8 cellular contexts compared by ENCODE assay signal in the genomic region with DNA sequence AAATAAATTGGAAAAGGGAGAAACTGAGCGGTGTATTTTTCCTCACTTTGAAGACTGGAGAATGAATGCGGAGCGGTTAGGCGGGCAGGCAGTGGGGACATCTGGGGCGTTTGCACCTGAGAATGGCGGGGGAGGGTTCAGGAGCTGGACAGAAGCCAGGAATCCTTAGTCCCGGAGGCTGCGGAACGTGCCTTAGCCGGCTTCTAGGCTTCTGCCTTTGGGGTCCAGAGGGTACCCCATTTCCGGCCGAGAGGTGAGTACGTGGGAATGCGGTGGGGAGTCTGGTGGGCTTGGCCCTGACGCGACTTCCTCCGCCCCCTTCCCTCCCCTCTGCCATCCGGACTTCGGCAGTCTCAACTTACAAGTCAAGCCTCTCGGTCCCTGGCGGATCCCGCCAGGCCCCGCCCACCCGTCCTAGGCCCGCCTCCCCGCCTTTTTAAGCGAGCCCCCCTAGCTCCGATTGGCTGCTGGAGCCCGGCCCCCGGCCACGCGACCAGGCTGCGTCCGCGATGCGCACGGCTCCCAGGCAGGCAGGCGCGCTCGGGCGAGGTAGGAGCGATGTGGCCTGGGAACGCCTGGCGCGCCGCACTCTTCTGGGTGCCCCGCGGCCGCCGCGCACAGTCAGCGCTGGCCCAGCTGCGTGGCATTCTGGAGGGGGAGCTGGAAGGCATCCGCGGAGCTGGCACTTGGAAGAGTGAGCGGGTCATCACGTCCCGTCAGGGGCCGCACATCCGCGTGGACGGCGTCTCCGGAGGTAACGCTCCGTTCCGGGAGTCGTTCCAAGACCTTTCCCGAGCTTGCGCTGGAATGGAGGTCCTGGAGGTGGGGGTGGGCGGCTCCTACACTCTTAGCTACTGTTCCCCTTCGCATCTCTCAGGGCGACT. TPM values are rescaled to one million over a fixed set of nuclear protein-coding genes. Genes with fewer than 3 reads are reported as not detected.
A peak's percentile ranks its signal among the peaks of the same experiment; 100 is the strongest.
DNase-seq lines count a peak whose midpoint lies in the region; ATAC-seq, FAIRE-seq and TF ChIP-seq lines count a peak whose summit lies in the region.

A gene (plus strand): TSS at position 525 of the 884 bp plus-strand sequence. CDS start 34 bp downstream, at position 559.

- CTCF ChIA-PET in CD8-positive, alpha-beta memory T cell (lab: Charles Lee) = interaction anchor here (0.6 to 3.8 kb wide), 5 partner anchors 8 to 285 kb away, joined by 3 to 46 read pairs (median 4); no protein-coding TSS in a partner anchor
- CTCF ChIA-PET in OCI-LY7 (lab: Charles Lee; ENCODE audit: unreplicated experiment) = no interaction called here

- H3K9me3 ChIP-seq in CD8-positive, alpha-beta memory T cell (ENCODE audit: low read length) = no peaks in the 10 kb centered on the region
- H3K9me3 ChIP-seq in OCI-LY7 (ENCODE audit: low read length) = no peaks in the 10 kb centered on the region

- H3K4me1 Mint-ChIP-seq in CD8-positive, alpha-beta memory T cell = peaks cover 31 to 54% (median 36%) of the 10 kb centered on the region in 3 donors
- H3K4me1 Mint-ChIP-seq in mesothelial cell of epicardium = peaks cover 44% of the 10 kb centered on the region

- H3K27ac Mint-ChIP-seq in CD8-positive, alpha-beta memory T cell = peak within 1 kb of the TSS in 2 of 8 donors; percentile 5 to 59
- H3K27ac Mint-ChIP-seq in mesothelial cell of epicardium = peak within 1 kb of the TSS; percentile 88

- peak within 1 kb of the TSS; percentile 66 to 89 (median 73) for H3K4me3 Mint-ChIP-seq in CD8-positive, alpha-beta memory T cell
- H3K4me3 Mint-ChIP-seq in mesothelial cell of epicardium = peak within 1 kb of the TSS; percentile 80

- H3K36me3 ChIP-seq in CD8-positive, alpha-beta memory T cell (ENCODE audit: insufficient read depth, low read length) = no peaks in the 10 kb centered on the region
- H3K36me3 ChIP-seq in OCI-LY7 (ENCODE audit: insufficient read depth, low read length) = no peaks in the 10 kb centered on the region

- no peaks in the 10 kb centered on the region for H4K20me1 ChIP-seq in OCI-LY7 (ENCODE audit: insufficient read depth, low read length)

- peak; percentile 75 to 85 (median 81) for DNase-seq in CD8-positive, alpha-beta memory T cell
- DNase-seq in HUDEP-2 (lab: John Stamatoyannopoulos, UW; ENCODE audit: unreplicated experiment in 76 of 76) (peak in 74 of 76 experiments; percentile 53 to 95 (median 91)), OCI-LY7 (ENCODE audit: low spot score) (peak; percentile 95), mesothelial cell of epicardium (ENCODE audit: low spot score in 2 of 2, unreplicated experiment in 2 of 2) (peak; percentile 93 to 96)
- peak; percentile 85 for DNase-seq in activated CD8-positive, alpha-beta memory T cell treated with anti-CD3 and anti-CD28 coated beads, Interleukin-2, amount 50 U/mL, for 4 hours
- peak; percentile 81 for DNase-seq in stimulated activated CD8-positive, alpha-beta memory T cell treated with anti-CD3 and anti-CD28 coated beads, Interleukin-15, amount 100 ng/mL, for 24 hours (ENCODE audit: low read depth)

- no peaks in the 10 kb centered on the region for H3K79me2 ChIP-seq in OCI-LY7 (ENCODE audit: insufficient read depth, low read depth, low read length)

- intact Hi-C loops in OCI-LY7 (cut with micrococcal nuclease; ENCODE audit: unreplicated experiment) = loop anchor here (2.0 to 5.0 kb wide), 2 partner anchors 31 to 60 kb away; no protein-coding TSS in a partner anchor

- peaks cover 52% of the 10 kb centered on the region for H3K27me3 ChIP-seq in CD8-positive, alpha-beta memory T cell (ENCODE audit: insufficient read depth, low read length, poor library complexity, severe bottlenecking)

- H3K9me2 ChIP-seq in OCI-LY7 (ENCODE audit: insufficient read depth, low read length) = no peaks in the 10 kb centered on the region

- peak within 1 kb of the TSS; percentile 89 for H3K4me2 ChIP-seq in OCI-LY7 (ENCODE audit: low read length)

- peaks cover 43% of the 10 kb centered on the region for H3K4me1 ChIP-seq in CD8-positive, alpha-beta memory T cell (ENCODE audit: insufficient read depth, low read length)
- peaks cover 17% of the 10 kb centered on the region for H3K4me1 ChIP-seq in OCI-LY7 (ENCODE audit: insufficient read depth, low read length, poor library complexity, severe bottlenecking)

- peak within 1 kb of the TSS; percentile 64 for H3K27ac ChIP-seq in CD8-positive, alpha-beta memory T cell (ENCODE audit: low read depth, low read length)
- no peak within 1 kb of the TSS for H3K27ac ChIP-seq in OCI-LY7 (ENCODE audit: low read depth, low read length, poor library complexity, severe bottlenecking)

- no peaks in the 10 kb centered on the region for H3K9me3 Mint-ChIP-seq in CD8-positive, alpha-beta memory T cell
- no peaks in the 10 kb centered on the region for H3K9me3 Mint-ChIP-seq in mesothelial cell of epicardium

- POLR2A ChIA-PET in CD8-positive, alpha-beta memory T cell (lab: Charles Lee) = interaction anchor here (0.6 to 1.2 kb wide), 5 partner anchors 15 to 1683 kb away, joined by 3 to 8 read pairs (median 4); a partner anchor contains a TSS
- POLR2A ChIA-PET in OCI-LY7 (lab: Charles Lee) = interaction anchor here (0.6 to 1.2 kb wide), 9 partner anchors 15 to 719 kb away, joined by 3 to 7 read pairs (median 3); no protein-coding TSS in a partner anchor

- no peaks in the 10 kb centered on the region for H3K36me3 Mint-ChIP-seq in CD8-positive, alpha-beta memory T cell
- H3K36me3 Mint-ChIP-seq in mesothelial cell of epicardium = peaks cover 1% of the 10 kb centered on the region

- no TSS peak for BruUV-seq in OCI-LY7 (replicated peaks; lab: Mats Ljungman, UMichigan)

- H3K27me3 Mint-ChIP-seq in CD8-positive, alpha-beta memory T cell = peaks cover 67 to 70% of the 10 kb centered on the region in 2 donors
- H3K27me3 Mint-ChIP-seq in mesothelial cell of epicardium (ENCODE audit: low read depth) = no peaks in the 10 kb centered on the region

- TF ChIP-seq CTCF in OCI-LY7 (conservative IDR thresholded peaks at IDR 0.05; ENCODE audit: low read length) (no peak), mesothelial cell of epicardium (IDR thresholded peaks at IDR 0.05; ENCODE audit: unreplicated experiment) (no peak)

- H2AFZ ChIP-seq in OCI-LY7 (ENCODE audit: low read length) = peak within 1 kb of the TSS; percentile 81

- peak; percentile 18 for FAIRE-seq in endometrium (lab: Jason Lieb, UNC)

- ATAC-seq in GM21360 (IDR thresholded peaks at IDR 0.05; ENCODE audit: unreplicated experiment) = peak; percentile 83

- peak within 1 kb of the TSS; percentile 70 for H3K4me3 ChIP-seq in CD8-positive, alpha-beta memory T cell (ENCODE audit: low read length)
- peak within 1 kb of the TSS; percentile 72 for H3K4me3 ChIP-seq in OCI-LY7 (ENCODE audit: low read depth, low read length, poor library complexity, severe bottlenecking)

RNA-seq across cellular contexts. Expression of the gene that starts here (rescaled TPM):
- 10 to 100 TPM in 1 of 2 experiments, 1 to 10 TPM in 1; 9.3 to 10.0 TPM for total RNA-seq in CD8-positive, alpha-beta memory T cell
- 1.6 TPM for polyA plus RNA-seq in CD8-positive, alpha-beta memory T cell
- 14.6 and 20.6 TPM in 2 replicates for total RNA-seq in OCI-LY7 (2014; rRNA removed; shearing (Covaris generic))
- 17.3 and 21.6 TPM in 2 replicates for total RNA-seq in OCI-LY7 (2022)
- total RNA-seq in mesothelial cell of epicardium = 9.8 to 13.2 TPM (median 12.5 TPM) in 3 replicates
